ENCODE assay signal across 8 cellular contexts in genomic region chr19:1811942-1812425, GRCh38. TPM values are rescaled to one million over a fixed set of nuclear protein-coding genes. Genes with fewer than 3 reads are reported as not detected.
DNase-seq lines count a peak whose midpoint lies in the region; ATAC-seq and TF ChIP-seq lines count a peak whose summit lies in the region.

TSS of gene ATP8B3 (minus strand) at chr19:1812276. CDS start at chr19:1811736, 540 bp downstream.

- H3K27ac ChIP-seq in esophagus (ENCODE audit: low read depth in 2 of 2, low read length in 1 of 2): peak within 1 kb of the TSS; percentile 60 to 83

- DNase-seq in NOMO-1 treated with DMSO at 0.1 percent for 48 hours (lab: John Stamatoyannopoulos, UW; ENCODE audit: unreplicated experiment) (peak; percentile 46), NOMO-1 treated with dmso at 0.1 percent for 144 hours (lab: John Stamatoyannopoulos, UW; ENCODE audit: unreplicated experiment) (no peak), T-helper 1 cell (peak in 4 of 5 donors; percentile 64 to 75 (median 70)), progenitor cell of endocrine pancreas (ENCODE audit: low spot score, unreplicated experiment) (no peak), NCI-H1417 treated with DMSO at 0.1 percent for 48 hours (lab: John Stamatoyannopoulos, UW) (no peak), NOMO-1 (lab: John Stamatoyannopoulos, UW; ENCODE audit: unreplicated experiment in 2 of 2) (no peak)

- H3K4me1 ChIP-seq in esophagus (ENCODE audit: control insufficient read depth in 2 of 2, insufficient read depth in 2 of 2, low read length in 1 of 2): peaks cover 6 to 16% of the 10 kb centered on the region in 2 donors

- H3K9me3 ChIP-seq in esophagus (ENCODE audit: control insufficient read depth in 2 of 2, insufficient read depth in 1 of 2, low read depth in 1 of 2, low read length in 1 of 2): no peaks in the 10 kb centered on the region

- no peaks in the 10 kb centered on the region for H3K9me3 Mint-ChIP-seq in progenitor cell of endocrine pancreas (ENCODE audit: low read depth)

- H3K4me3 ChIP-seq in esophagus (ENCODE audit: low read depth in 1 of 2, low read length in 2 of 2): peak within 1 kb of the TSS; percentile 40 to 48

- peaks cover 11% of the 10 kb centered on the region for H3K27me3 Mint-ChIP-seq in progenitor cell of endocrine pancreas

- peak; percentile 31 for TF ChIP-seq CTCF in progenitor cell of endocrine pancreas (IDR thresholded peaks at IDR 0.05; ENCODE audit: unreplicated experiment)

- H3K4me3 Mint-ChIP-seq in progenitor cell of endocrine pancreas (ENCODE audit: low read depth): peak within 1 kb of the TSS; percentile 77

- peak; percentile 9 for ATAC-seq in HG02759 (IDR thresholded peaks at IDR 0.05; ENCODE audit: unreplicated experiment)

- H3K27ac Mint-ChIP-seq in progenitor cell of endocrine pancreas: peak within 1 kb of the TSS; percentile 95

- peaks cover 4 to 15% of the 10 kb centered on the region in 2 donors for H3K36me3 ChIP-seq in esophagus (ENCODE audit: control insufficient read depth in 2 of 2, insufficient read depth in 2 of 2, low read length in 1 of 2)

- peaks cover 3% of the 10 kb centered on the region for H3K36me3 Mint-ChIP-seq in progenitor cell of endocrine pancreas (ENCODE audit: insufficient read depth)

- 2% methylated on average over 20 to 48 of the region's 48 CpGs for WGBS in esophagus, 2 donors

- no peaks in the 10 kb centered on the region for H3K27me3 ChIP-seq in esophagus (ENCODE audit: control insufficient read depth in 1 of 2, insufficient read depth in 2 of 2, low read length in 2 of 2)

- peaks cover 8% of the 10 kb centered on the region for H3K4me1 Mint-ChIP-seq in progenitor cell of endocrine pancreas (ENCODE audit: low read depth)

RNA-seq across cellular contexts. Expression of gene ATP8B3, which starts in this region (rescaled TPM):
- 1 to 10 TPM in 1 of 2 donors, under 1 TPM in 1; 0.68 to 1.2 TPM for polyA plus RNA-seq in esophagus
- total RNA-seq in progenitor cell of endocrine pancreas: 3.7 and 4.1 TPM in 2 replicates

Comparison
In these comparisons a context has a peak if more than half of its experiments do, and no peak if none do; other contexts are left out.
1. DNase-seq: peak in NOMO-1 treated with DMSO at 0.1 percent for 48 hours (single experiment) and T-helper 1 cell (4 of 5); none in NOMO-1 treated with dmso at 0.1 percent for 144 hours (single experiment), progenitor cell of endocrine pancreas (single experiment), NCI-H1417 treated with DMSO at 0.1 percent for 48 hours (single experiment) and NOMO-1 (0 of 2).